ENCODE assay signal across 18 cellular contexts in the genomic region with DNA sequence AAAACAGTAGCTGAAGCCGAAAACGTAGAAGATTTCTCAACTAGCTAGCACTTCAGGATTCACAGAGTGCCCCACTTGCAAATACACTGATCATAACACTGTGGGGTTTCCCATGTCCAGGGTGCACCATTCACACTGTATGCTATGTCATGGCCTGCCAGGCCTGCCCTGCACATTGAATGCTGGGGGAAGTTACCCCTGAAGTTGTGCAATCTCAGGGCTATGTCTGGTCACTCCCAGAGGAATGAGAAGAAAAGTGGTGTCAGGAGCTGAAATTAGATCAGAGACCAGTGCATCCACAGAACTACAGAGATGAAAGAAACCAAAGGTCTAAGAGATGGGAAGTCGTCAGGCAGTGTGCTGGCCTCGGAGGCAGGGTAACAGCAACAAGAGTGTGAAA.
"Had no signal": no experiment of that assay in that cellular context is flagged by ENCODE, and none has a peak within 500 bp of the region (broad histone marks: within the 10 kb centered on the region; RNA-seq: fewer than 3 reads in every experiment).

No MANE protein-coding gene starts in this region.

- H3K27me3 Mint-ChIP-seq: dendritic cell treated with granulocyte-macrophage colony-stimulating factor and Interleukin-4, amounts not matched to agents 40 ng/mL and 50 ng/mL, for 4 days had no signal

- H3K4me3 ChIP-seq: esophagus muscularis mucosa, prostate gland, suprapubic skin had no signal

- H3K9me3 ChIP-seq: prostate gland had no signal

- H3K27me3 ChIP-seq: esophagus muscularis mucosa, suprapubic skin had no signal

- H3K36me3 ChIP-seq: esophagus muscularis mucosa, prostate gland, suprapubic skin had no signal

- H3K9me3 Mint-ChIP-seq: stimulated activated naive CD8-positive, alpha-beta T cell treated with anti-CD3 and anti-CD28 coated beads, Interleukin-15, Interleukin-2, amounts not matched to agents 100 ng/mL and 50 ng/mL, for 24 hours; type B pancreatic cell had no signal

- H3K4me1 Mint-ChIP-seq: immature natural killer cell, memory B cell had no signal

- H3K27ac Mint-ChIP-seq: activated CD4-positive, alpha-beta memory T cell treated with anti-CD3 and anti-CD28 coated beads for 36 hours; activated naive CD8-positive, alpha-beta T cell; dendritic cell treated with granulocyte-macrophage colony-stimulating factor and Interleukin-4, amounts not matched to agents 40 ng/mL and 50 ng/mL, for 4 days; memory B cell; stimulated activated naive CD8-positive, alpha-beta T cell treated with anti-CD3 and anti-CD28 coated beads, Interleukin-15, Interleukin-2, amounts not matched to agents 100 ng/mL and 50 ng/mL, for 24 hours; type B pancreatic cell; WTC11 had no signal

- H3K27ac ChIP-seq: esophagus muscularis mucosa, prostate gland, suprapubic skin had no signal

- H3K4me1 ChIP-seq: prostate gland, suprapubic skin had no signal

- ATAC-seq: right cardiac atrium had no signal

- H3K4me3 Mint-ChIP-seq: activated CD4-positive, alpha-beta memory T cell treated with anti-CD3 and anti-CD28 coated beads for 36 hours; activated naive CD8-positive, alpha-beta T cell; dendritic cell treated with granulocyte-macrophage colony-stimulating factor and Interleukin-4, amounts not matched to agents 40 ng/mL and 50 ng/mL, for 4 days; immature natural killer cell; memory B cell; neural crest cell; stimulated activated naive CD8-positive, alpha-beta T cell treated with anti-CD3 and anti-CD28 coated beads, Interleukin-15, Interleukin-2, amounts not matched to agents 100 ng/mL and 50 ng/mL, for 24 hours; type B pancreatic cell; WTC11 had no signal

- DNase-seq: activated CD4-positive, alpha-beta memory T cell treated with anti-CD3 and anti-CD28 coated beads for 36 hours; activated CD4-positive, alpha-beta T cell treated with anti-CD3 and anti-CD28 coated beads for 4 hours; activated T-cell treated with anti-CD3 and anti-CD28 coated beads for 4 hours; amniotic stem cell; effector CD8-positive, alpha-beta T cell; right cardiac atrium; stimulated activated CD4-positive, alpha-beta T cell treated with anti-CD3 and anti-CD28 coated beads, Interleukin-2, amount 100 ng/mL, for 24 hours had no signal
